Comparison of ENCODE assay signal across 1 cellular context in genomic region chr20:5831539-5832237, GRCh38.
TF ChIP-seq lines count a peak whose summit lies in the region.

No MANE protein-coding gene starts in this region.

TF ChIP-seq in HepG2, 621 proteins besides CTCF, POLR2A, EP300 and RAD21 (continued from another document and continues in another):
- 0 out of 2 replicates have a peak, but pooled peaks have one; percentile 13 for TF ChIP-seq ZBTB33 (CRISPR knock-in tag; IDR thresholded peaks at IDR 0.05)
- peak; percentile 76 for TF ChIP-seq FOXA3 (CRISPR knock-in tag; IDR thresholded peaks at IDR 0.05)
- TF ChIP-seq ZNF331 (CRISPR knock-in tag; IDR thresholded peaks at IDR 0.05), result peak; percentile 14; the same call in 1 of the 2 replicates
- TF ChIP-seq NCOA2 (CRISPR knock-in tag; IDR thresholded peaks at IDR 0.05), result peak; percentile 68
- no peak for TF ChIP-seq ZNF775 (CRISPR knock-in tag; IDR thresholded peaks at IDR 0.05; ENCODE audit: borderline replicate concordance)
- TF ChIP-seq ZNF687 (CRISPR knock-in tag; IDR thresholded peaks at IDR 0.05), result no peak
- TF ChIP-seq HBP1 (CRISPR knock-in tag; IDR thresholded peaks at IDR 0.05; ENCODE audit: low read depth), result no peak
- TF ChIP-seq RERE (CRISPR knock-in tag; IDR thresholded peaks at IDR 0.05; ENCODE audit: low read depth), result no peak
- TF ChIP-seq CREM (IDR thresholded peaks at IDR 0.05), result peak; percentile 71
- no peak for TF ChIP-seq CREM (CRISPR knock-in tag; IDR thresholded peaks at IDR 0.05)
- peak; percentile 54; the same call in 1 of the 2 replicates for TF ChIP-seq FOXP1 (IDR thresholded peaks at IDR 0.05)
- peak; percentile 88 for TF ChIP-seq FOXP1 (CRISPR knock-in tag; IDR thresholded peaks at IDR 0.05)
- TF ChIP-seq FOXP4 (CRISPR knock-in tag; IDR thresholded peaks at IDR 0.05), result peak; percentile 50; the same call in 1 of the 2 replicates
- TF ChIP-seq PHF21A (CRISPR knock-in tag; IDR thresholded peaks at IDR 0.05), result peak; percentile 21; the same call in 1 of the 2 replicates
- TF ChIP-seq SOX13 (IDR thresholded peaks at IDR 0.05), result no peak
- TF ChIP-seq SOX13 (CRISPR knock-in tag; conservative IDR thresholded peaks at IDR 0.05 in 1 of 2, IDR thresholded peaks at IDR 0.05 in 1 of 2), result peak in 1 of 2 experiments; percentile 87; a peak in 2 of 4 replicates
- TF ChIP-seq THYN1 (CRISPR knock-in tag; IDR thresholded peaks at IDR 0.05; ENCODE audit: borderline replicate concordance, low read depth), result no peak
- TF ChIP-seq ZNF768 (CRISPR knock-in tag; IDR thresholded peaks at IDR 0.05), result peak; percentile 34; the same call in 1 of the 2 replicates
- TF ChIP-seq SOX5 (CRISPR knock-in tag; IDR thresholded peaks at IDR 0.05; ENCODE audit: borderline replicate concordance), result peak; percentile 87
- TF ChIP-seq ARID5B (CRISPR knock-in tag; IDR thresholded peaks at IDR 0.05), result peak; percentile 82
- TF ChIP-seq CREB1 (IDR thresholded peaks at IDR 0.05), result no peak
- TF ChIP-seq CREB1 (CRISPR knock-in tag; IDR thresholded peaks at IDR 0.05), result no peak
- TF ChIP-seq ZSCAN21 (CRISPR knock-in tag; IDR thresholded peaks at IDR 0.05; ENCODE audit: borderline replicate concordance), result no peak
- TF ChIP-seq HDAC2 (CRISPR knock-in tag; IDR thresholded peaks at IDR 0.05), result 0 out of 2 replicates have a peak, but pooled peaks have one; percentile 38
- no peak for TF ChIP-seq MAX (IDR thresholded peaks at IDR 0.05)
- no peak for TF ChIP-seq ZNF253 (CRISPR knock-in tag; IDR thresholded peaks at IDR 0.05; ENCODE audit: borderline replicate concordance)
- no peak for TF ChIP-seq ARNTL (CRISPR knock-in tag; IDR thresholded peaks at IDR 0.05)
- TF ChIP-seq ZFAT (CRISPR knock-in tag; conservative IDR thresholded peaks at IDR 0.05), result no peak
- no peak for TF ChIP-seq ZFP82 (CRISPR knock-in tag; IDR thresholded peaks at IDR 0.05; ENCODE audit: borderline replicate concordance)
- 0 out of 2 replicates have a peak, but pooled peaks have one; percentile 14 for TF ChIP-seq ZNF614 (CRISPR knock-in tag; IDR thresholded peaks at IDR 0.05; ENCODE audit: borderline replicate concordance)
- TF ChIP-seq BRD4 (CRISPR knock-in tag; IDR thresholded peaks at IDR 0.05), result no peak
- TF ChIP-seq ZNF609 (CRISPR knock-in tag; IDR thresholded peaks at IDR 0.05; ENCODE audit: borderline replicate concordance), result no peak
- TF ChIP-seq GATAD2A (CRISPR knock-in tag; IDR thresholded peaks at IDR 0.05), result peak; percentile 73
